Comparison of ENCODE assay signal across 21 cellular contexts in the genomic region with DNA sequence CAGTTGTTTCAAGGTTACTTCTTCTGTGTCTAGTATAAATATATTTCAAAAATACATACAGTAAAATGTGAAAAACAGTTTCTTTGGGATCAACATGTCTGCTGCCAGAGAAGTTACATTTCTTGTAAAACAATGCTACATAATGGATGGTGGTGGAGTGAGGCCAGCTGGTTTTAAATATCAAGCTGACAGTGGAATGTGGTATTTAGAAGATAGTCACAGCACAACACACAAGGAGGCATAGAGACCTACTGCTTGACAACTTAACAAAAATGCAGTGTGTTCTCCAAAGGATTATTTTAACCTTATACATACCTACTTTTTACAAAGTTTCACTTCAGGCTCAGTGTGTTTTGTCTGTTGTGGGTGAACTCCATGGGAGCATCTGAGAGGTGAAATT.
DNase-seq lines count a peak whose midpoint lies in the region; ATAC-seq and TF ChIP-seq lines count a peak whose summit lies in the region.
"Had no signal": no experiment of that assay in that cellular context is flagged by ENCODE, and none has a peak within 500 bp of the region (broad histone marks: within the 10 kb centered on the region; RNA-seq: fewer than 3 reads in every experiment).

No MANE protein-coding gene starts in this region.

- intact Hi-C loops in left ventricle myocardium superior (cut with micrococcal nuclease) (no loop called here), dorsolateral prefrontal cortex (cut with DNase I) (no loop called here)

- in situ Hi-C loops in KBM-7 (cut with MboI; ENCODE audit: low pct_unique_long_range_greater_than_20kb, low sequenced_read_pairs) = no loop called here

- H3K4me3 ChIP-seq in cardiac muscle cell (no peak overlapping the region), dorsolateral prefrontal cortex (no peak overlapping the region)

- no peaks in the 10 kb centered on the region for H3K27me3 Mint-ChIP-seq in chondrocyte (ENCODE audit: low read depth)

- no peak for TF ChIP-seq CTCF in cardiac muscle cell (IDR thresholded peaks at IDR 0.05; ENCODE audit: low read depth, low read length)
- TF ChIP-seq CTCF in chondrocyte (IDR thresholded peaks at IDR 0.05) = no peak
- TF ChIP-seq CTCF in dorsolateral prefrontal cortex (IDR thresholded peaks at IDR 0.05 in 54 of 56, conservative IDR thresholded peaks at IDR 0.05 in 2 of 56; ENCODE audit: low read depth in 1 of 56, partially characterized antibody in 56 of 56) = no peak

- peaks cover 23% of the 10 kb centered on the region for H3K4me1 Mint-ChIP-seq in chondrocyte (ENCODE audit: low read depth)
- H3K4me1 Mint-ChIP-seq: T-helper 17 cell had no signal

- peak overlapping the region; percentile 88 for H3K27ac Mint-ChIP-seq in chondrocyte (ENCODE audit: unreplicated experiment)
- H3K27ac Mint-ChIP-seq: CD8-positive, alpha-beta T cell; naive thymus-derived CD4-positive, alpha-beta T cell; T-helper 17 cell had no signal

- no peak for ATAC-seq in left ventricle myocardium superior
- ATAC-seq: CD8-positive, alpha-beta T cell; left cardiac atrium; naive thymus-derived CD4-positive, alpha-beta T cell; T-helper 17 cell had no signal

- no peaks in the 10 kb centered on the region for H3K27me3 ChIP-seq in cardiac muscle cell
- H3K27me3 ChIP-seq in dorsolateral prefrontal cortex = peaks cover 0 to 51% (median 13%) of the 10 kb centered on the region in 45 donors

- H3K36me3 ChIP-seq in cardiac muscle cell = no peaks in the 10 kb centered on the region

- DNase-seq in cardiac muscle cell (ENCODE audit: low read depth in 1 of 2, low spot score in 1 of 2) = peak; percentile 6 to 74
- no peak for DNase-seq in left ventricle myocardium superior
- no peak for DNase-seq in chondrocyte (ENCODE audit: low spot score)
- peak; percentile 10 for DNase-seq in iPS-NIHi11 (ENCODE audit: low spot score)
- no peak for DNase-seq in SHP77 (lab: John Stamatoyannopoulos, UW)
- DNase-seq in activated gamma-delta T cell treated with Interleukin-2 at 50 U/mL for 16 hours = no peak
- DNase-seq in KBM-7 = no peak
- no peak for DNase-seq in dorsolateral prefrontal cortex
- DNase-seq: 8988T; activated CD4-positive, alpha-beta T cell treated with anti-CD3 and anti-CD28 coated beads for 48 hours; activated T-cell treated with anti-CD3 and anti-CD28 coated beads for 4 hours; CD8-positive, alpha-beta T cell; Kasumi-1; left cardiac atrium; naive thymus-derived CD4-positive, alpha-beta T cell; NCI-H187; NCI-H526 treated with DMSO at 0.1 percent for 48 hours; retina; RPMI8226; stimulated activated naive CD4-positive, alpha-beta T cell; T-helper 17 cell had no signal

- H3K4me1 ChIP-seq in cardiac muscle cell (ENCODE audit: low read depth) = no peaks in the 10 kb centered on the region

- H3K9me3 Mint-ChIP-seq in chondrocyte (ENCODE audit: low read depth) = peaks cover 26% of the 10 kb centered on the region

- H3K9me3 ChIP-seq in cardiac muscle cell (ENCODE audit: low read depth) = no peaks in the 10 kb centered on the region

- H3K27ac ChIP-seq in cardiac muscle cell = no peak overlapping the region
- no peak overlapping the region for H3K27ac ChIP-seq in dorsolateral prefrontal cortex

- H3K36me3 Mint-ChIP-seq in chondrocyte (ENCODE audit: low read depth) = no peaks in the 10 kb centered on the region
- H3K36me3 Mint-ChIP-seq: CD8-positive, alpha-beta T cell had no signal

- no peak overlapping the region for H3K4me3 Mint-ChIP-seq in chondrocyte (ENCODE audit: unreplicated experiment)
- H3K4me3 Mint-ChIP-seq: CD8-positive, alpha-beta T cell; naive thymus-derived CD4-positive, alpha-beta T cell; T-helper 17 cell had no signal

Comparison
In these comparisons a context has a peak if more than half of its experiments do, and no peak if none do; other contexts are left out.
1. DNase-seq: peak in cardiac muscle cell (2 of 2) and iPS-NIHi11 (single experiment); none in left ventricle myocardium superior (single experiment), chondrocyte (single experiment), SHP77 (0 of 2), activated gamma-delta T cell treated with Interleukin-2 at 50 U/mL for 16 hours (single experiment), KBM-7 (single experiment) and dorsolateral prefrontal cortex (0 of 10).